2 cellular contexts compared by ENCODE assay signal in genomic region chr4:181693517-181693916, GRCh38.
A peak's percentile ranks its signal among the peaks of the same experiment; 100 is the strongest.
TF ChIP-seq lines count a peak whose summit lies in the region.

No MANE protein-coding gene starts in this region.

TF ChIP-seq in SK-N-SH, 30 proteins besides CTCF, POLR2A, EP300 and RAD21 (continued from another document):
- 0 out of 2 replicates have a peak, but pooled peaks have one; percentile 58 for TF ChIP-seq REST (IDR thresholded peaks at IDR 0.05; ENCODE audit: low read depth, low read length)

TF ChIP-seq in SK-N-SH treated with all-trans-retinoic acid at 6 μM for 48 hours, 23 proteins besides CTCF, POLR2A, EP300 and RAD21 (continued from another document):
- TF ChIP-seq TSHZ2 (CRISPR knock-in tag; IDR thresholded peaks at IDR 0.05) (no peak), TOX (CRISPR knock-in tag; IDR thresholded peaks at IDR 0.05; ENCODE audit: borderline replicate concordance) (no peak), GLIS3 (CRISPR knock-in tag; IDR thresholded peaks at IDR 0.05) (no peak), POU6F1 (CRISPR knock-in tag; IDR thresholded peaks at IDR 0.05; ENCODE audit: borderline replicate concordance, low read depth) (no peak), ZNF565 (CRISPR knock-in tag; conservative IDR thresholded peaks at IDR 0.05; ENCODE audit: low read depth) (no peak)
